1 cellular context compared by ENCODE assay signal in genomic region chrX:47662144-47662657, GRCh38.
TF ChIP-seq lines count a peak whose summit lies in the region.

No MANE protein-coding gene starts in this region.

TF ChIP-seq in K562, 482 proteins besides CTCF, POLR2A, EP300 and RAD21 (continues in another document):
- no peak for TF ChIP-seq CHD4 (IDR thresholded peaks at IDR 0.05; ENCODE audit: insufficient read depth, insufficient replicate concordance, low read depth, low read length, poor library complexity, severe bottlenecking)
- TF ChIP-seq MITF (IDR thresholded peaks at IDR 0.05): no peak
- peak in 1 of 2 experiments; percentile 33; a peak in 1 of 4 replicates for TF ChIP-seq ETV6 (IDR thresholded peaks at IDR 0.05; ENCODE audit: borderline replicate concordance in 1 of 2, low read depth in 2 of 2, low read length in 1 of 2)
- TF ChIP-seq ETV6 (CRISPR knock-in tag; IDR thresholded peaks at IDR 0.05; ENCODE audit: borderline replicate concordance): no peak
- no peak for TF ChIP-seq FOXO4 (CRISPR knock-in tag; IDR thresholded peaks at IDR 0.05)
- no peak for TF ChIP-seq HMGXB4 (CRISPR knock-in tag; IDR thresholded peaks at IDR 0.05)
- TF ChIP-seq EHMT2 (IDR thresholded peaks at IDR 0.05): 0 out of 2 replicates have a peak, but pooled peaks have one; percentile 36
- peak; percentile 89 for TF ChIP-seq ETV5 (CRISPR knock-in tag; IDR thresholded peaks at IDR 0.05; ENCODE audit: low read depth)
- TF ChIP-seq ZNF436 (CRISPR knock-in tag; IDR thresholded peaks at IDR 0.05): no peak
- no peak for TF ChIP-seq ZBTB9 (CRISPR knock-in tag; IDR thresholded peaks at IDR 0.05)
- no peak for TF ChIP-seq ZNF263 (CRISPR knock-in tag; IDR thresholded peaks at IDR 0.05; ENCODE audit: borderline replicate concordance)
- TF ChIP-seq ILK (tag; IDR thresholded peaks at IDR 0.05; ENCODE audit: borderline replicate concordance, low read depth): no peak
- no peak for TF ChIP-seq HBP1 (CRISPR knock-in tag; IDR thresholded peaks at IDR 0.05)
- no peak for TF ChIP-seq SREBF2 (CRISPR knock-in tag; IDR thresholded peaks at IDR 0.05)
- no peak for TF ChIP-seq IRF2 (CRISPR knock-in tag; IDR thresholded peaks at IDR 0.05)
- peak; percentile 5; the same call in 1 of the 2 replicates for TF ChIP-seq KLF16 (IDR thresholded peaks at IDR 0.05)
- no peak for TF ChIP-seq ZNF586 (CRISPR knock-in tag; conservative IDR thresholded peaks at IDR 0.05)
- TF ChIP-seq ATF7 (IDR thresholded peaks at IDR 0.05): peak; percentile 33; the same call in 1 of the 2 replicates
- TF ChIP-seq MCM7 (IDR thresholded peaks at IDR 0.05): no peak
- no peak for TF ChIP-seq PRPF4 (IDR thresholded peaks at IDR 0.05; ENCODE audit: insufficient read depth, low read depth, low read length, poor library complexity, severe bottlenecking)
- no peak for TF ChIP-seq BDP1 (IDR thresholded peaks at IDR 0.05; ENCODE audit: insufficient read depth, insufficient read length)
- TF ChIP-seq MAFF (IDR thresholded peaks at IDR 0.05; ENCODE audit: low read length): 0 out of 2 replicates have a peak, but pooled peaks have one; percentile 16
- TF ChIP-seq TAL1 (IDR thresholded peaks at IDR 0.05): peak; percentile 78
- TF ChIP-seq ARID4B (CRISPR knock-in tag; IDR thresholded peaks at IDR 0.05): no peak
- TF ChIP-seq ZNF239 (CRISPR knock-in tag; IDR thresholded peaks at IDR 0.05): no peak
- no peak for TF ChIP-seq SNAPC5 (CRISPR knock-in tag; IDR thresholded peaks at IDR 0.05)
- TF ChIP-seq TRIM25 (IDR thresholded peaks at IDR 0.05; ENCODE audit: borderline replicate concordance): no peak
- no peak for TF ChIP-seq PHF20 (IDR thresholded peaks at IDR 0.05; ENCODE audit: partially characterized antibody)
- no peak for TF ChIP-seq FOXA3 (CRISPR knock-in tag; conservative IDR thresholded peaks at IDR 0.05 in 1 of 2, IDR thresholded peaks at IDR 0.05 in 1 of 2)
- no peak for TF ChIP-seq SLC30A9 (CRISPR knock-in tag; IDR thresholded peaks at IDR 0.05)
- no peak for TF ChIP-seq TCF7L2 (IDR thresholded peaks at IDR 0.05; ENCODE audit: low read depth, low read length)
- no peak for TF ChIP-seq HMGN3 (IDR thresholded peaks at IDR 0.05; ENCODE audit: borderline replicate concordance, extremely low read depth, insufficient read length, low read depth, low read length)
- TF ChIP-seq ZNF77 (CRISPR knock-in tag; IDR thresholded peaks at IDR 0.05): no peak
- TF ChIP-seq VEZF1 (CRISPR knock-in tag; IDR thresholded peaks at IDR 0.05): peak; percentile 26; the same call in 1 of the 2 replicates
- TF ChIP-seq CEBPZ (IDR thresholded peaks at IDR 0.05; ENCODE audit: borderline replicate concordance, low read depth, low read length): no peak
- TF ChIP-seq ZNF165 (CRISPR knock-in tag; IDR thresholded peaks at IDR 0.05; ENCODE audit: borderline replicate concordance): no peak
- TF ChIP-seq DMBX1 (CRISPR knock-in tag; IDR thresholded peaks at IDR 0.05; ENCODE audit: borderline replicate concordance): peak; percentile 70; the same call in 1 of the 2 replicates
- no peak for TF ChIP-seq CREB3 (tag; conservative IDR thresholded peaks at IDR 0.05; ENCODE audit: low read depth)
- TF ChIP-seq ASH1L (IDR thresholded peaks at IDR 0.05; ENCODE audit: borderline replicate concordance, low read depth, partially characterized antibody): no peak
- 0 out of 2 replicates have a peak, but pooled peaks have one; percentile 7 for TF ChIP-seq MAFG (tag; conservative IDR thresholded peaks at IDR 0.05)
